In the genomic region with DNA sequence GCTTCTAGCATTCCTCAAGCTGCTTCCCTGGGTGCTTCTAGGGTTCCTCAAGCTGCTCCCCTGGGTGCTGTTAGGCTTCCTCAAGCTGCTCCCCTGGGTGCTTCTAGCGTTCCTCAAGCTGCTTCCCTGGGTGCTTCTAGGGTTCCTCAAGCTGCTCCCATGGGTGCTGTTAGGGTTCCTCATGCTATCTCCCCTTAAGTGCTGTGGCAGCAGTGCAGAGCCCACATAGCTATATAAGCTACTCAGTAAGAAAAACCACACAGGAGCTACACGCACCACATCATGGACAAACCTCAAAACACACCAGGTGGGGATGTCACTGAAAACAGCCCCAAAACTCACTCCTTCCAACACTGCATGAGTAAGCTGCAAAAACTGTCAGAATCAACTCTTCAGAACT, we compare ENCODE assay signal across 15 cellular contexts. TPM values are rescaled to one million over a fixed set of nuclear protein-coding genes. Genes with fewer than 3 reads are reported as not detected.
DNase-seq lines count a peak whose midpoint lies in the region; ATAC-seq and TF ChIP-seq lines count a peak whose summit lies in the region.
"Had no signal": no experiment of that assay in that cellular context is flagged by ENCODE, and none has a peak within 500 bp of the region (broad histone marks: within the 10 kb centered on the region; RNA-seq: fewer than 3 reads in every experiment).

No MANE protein-coding gene starts in this region.

- H3K4me3 Mint-ChIP-seq in activated CD4-positive, alpha-beta T cell treated with anti-CD3 and anti-CD28 coated beads, Interleukin-2, amount 10 ng/mL, durations not matched to agents 7 days and 5 days: no peak overlapping the region
- H3K4me3 Mint-ChIP-seq in CD8-positive, alpha-beta memory T cell: peak overlapping the region in 4 of 7 donors; percentile 3 to 56 (median 38)
- H3K4me3 Mint-ChIP-seq in activated CD8-positive, alpha-beta T cell treated with anti-CD3 and anti-CD28 coated beads for 36 hours: no peak overlapping the region
- peak overlapping the region; percentile 18 to 73 (median 60) for H3K4me3 Mint-ChIP-seq in naive thymus-derived CD4-positive, alpha-beta T cell
- H3K4me3 Mint-ChIP-seq: mesothelial cell of epicardium had no signal

- no peaks in the 10 kb centered on the region for H3K27me3 Mint-ChIP-seq in activated CD4-positive, alpha-beta T cell treated with anti-CD3 and anti-CD28 coated beads, Interleukin-2, amount 10 ng/mL, durations not matched to agents 7 days and 5 days
- H3K27me3 Mint-ChIP-seq in CD8-positive, alpha-beta memory T cell: no peaks in the 10 kb centered on the region
- no peaks in the 10 kb centered on the region for H3K27me3 Mint-ChIP-seq in activated CD8-positive, alpha-beta T cell treated with anti-CD3 and anti-CD28 coated beads for 36 hours
- no peaks in the 10 kb centered on the region for H3K27me3 Mint-ChIP-seq in naive thymus-derived CD4-positive, alpha-beta T cell

- H3K4me3 ChIP-seq in CD8-positive, alpha-beta memory T cell (ENCODE audit: low read length): no peak overlapping the region
- no peak overlapping the region for H3K4me3 ChIP-seq in naive thymus-derived CD4-positive, alpha-beta T cell (ENCODE audit: low read length)
- H3K4me3 ChIP-seq: vagina had no signal

- peak; percentile 64 for ATAC-seq in activated CD8-positive, alpha-beta T cell treated with anti-CD3 and anti-CD28 coated beads for 36 hours
- no peak for ATAC-seq in naive thymus-derived CD4-positive, alpha-beta T cell
- ATAC-seq in HG03045 (IDR thresholded peaks at IDR 0.05; ENCODE audit: unreplicated experiment) (no peak), GM21423 (IDR thresholded peaks at IDR 0.05; ENCODE audit: unreplicated experiment) (no peak)
- ATAC-seq: right cardiac atrium had no signal

- intact Hi-C loops in activated CD8-positive, alpha-beta T cell treated with anti-CD3 and anti-CD28 coated beads for 36 hours (cut with micrococcal nuclease): no loop called here
- intact Hi-C loops in naive thymus-derived CD4-positive, alpha-beta T cell (cut with micrococcal nuclease): loop anchor here in 1 of 2 donors (2.0 kb wide), 1 partner anchor 30 kb away; no protein-coding TSS in a partner anchor

- no peak for TF ChIP-seq CTCF in activated CD8-positive, alpha-beta T cell treated with anti-CD3 and anti-CD28 coated beads for 36 hours (IDR thresholded peaks at IDR 0.05)

- no peaks in the 10 kb centered on the region for H3K36me3 ChIP-seq in CD8-positive, alpha-beta memory T cell (ENCODE audit: insufficient read depth, low read length)
- no peaks in the 10 kb centered on the region for H3K36me3 ChIP-seq in naive thymus-derived CD4-positive, alpha-beta T cell (ENCODE audit: control insufficient read depth in 2 of 3, insufficient read depth in 3 of 3, low read length in 3 of 3)
- H3K36me3 ChIP-seq: vagina had no signal

- DNase-seq in activated CD4-positive, alpha-beta T cell treated with anti-CD3 and anti-CD28 coated beads, Interleukin-2, amount 10 ng/mL, durations not matched to agents 7 days and 5 days: peak; percentile 69
- DNase-seq in activated CD4-positive, alpha-beta T cell treated with anti-CD3 and anti-CD28 coated beads for 48 hours: no peak
- peak in 1 of 5 donors; percentile 64 for DNase-seq in CD8-positive, alpha-beta memory T cell
- peak; percentile 41 for DNase-seq in activated CD8-positive, alpha-beta T cell treated with anti-CD3 and anti-CD28 coated beads for 36 hours
- peak in 4 of 9 donors; percentile 31 to 48 (median 41) for DNase-seq in naive thymus-derived CD4-positive, alpha-beta T cell
- no peak for DNase-seq in AG08395 (ENCODE audit: low spot score)
- DNase-seq: NCI-H1930, NCI-H446, occipital lobe, right cardiac atrium had no signal

- H3K27ac Mint-ChIP-seq in activated CD4-positive, alpha-beta T cell treated with anti-CD3 and anti-CD28 coated beads, Interleukin-2, amount 10 ng/mL, durations not matched to agents 7 days and 5 days: peak overlapping the region; percentile 76
- H3K27ac Mint-ChIP-seq in CD8-positive, alpha-beta memory T cell: peak overlapping the region in 6 of 8 donors; percentile 1 to 69 (median 18)
- peak overlapping the region; percentile 21 for H3K27ac Mint-ChIP-seq in activated CD8-positive, alpha-beta T cell treated with anti-CD3 and anti-CD28 coated beads for 36 hours
- peak overlapping the region in 7 of 9 donors; percentile 11 to 81 (median 72) for H3K27ac Mint-ChIP-seq in naive thymus-derived CD4-positive, alpha-beta T cell
- H3K27ac Mint-ChIP-seq: mesothelial cell of epicardium had no signal

- no peaks in the 10 kb centered on the region for H3K9me3 Mint-ChIP-seq in activated CD4-positive, alpha-beta T cell treated with anti-CD3 and anti-CD28 coated beads, Interleukin-2, amount 10 ng/mL, durations not matched to agents 7 days and 5 days
- H3K9me3 Mint-ChIP-seq in CD8-positive, alpha-beta memory T cell: no peaks in the 10 kb centered on the region
- no peaks in the 10 kb centered on the region for H3K9me3 Mint-ChIP-seq in activated CD8-positive, alpha-beta T cell treated with anti-CD3 and anti-CD28 coated beads for 36 hours
- peaks cover 0 to 4% (median 0%) of the 10 kb centered on the region in 11 donors for H3K9me3 Mint-ChIP-seq in naive thymus-derived CD4-positive, alpha-beta T cell

- H3K4me1 Mint-ChIP-seq in activated CD4-positive, alpha-beta T cell treated with anti-CD3 and anti-CD28 coated beads, Interleukin-2, amount 10 ng/mL, durations not matched to agents 7 days and 5 days: peaks cover 76% of the 10 kb centered on the region
- H3K4me1 Mint-ChIP-seq in CD8-positive, alpha-beta memory T cell: peaks cover 66 to 84% (median 81%) of the 10 kb centered on the region in 3 donors
- peaks cover 72% of the 10 kb centered on the region for H3K4me1 Mint-ChIP-seq in activated CD8-positive, alpha-beta T cell treated with anti-CD3 and anti-CD28 coated beads for 36 hours (ENCODE audit: low read depth)
- peaks cover 44 to 87% (median 67%) of the 10 kb centered on the region in 7 donors for H3K4me1 Mint-ChIP-seq in naive thymus-derived CD4-positive, alpha-beta T cell

- H3K27me3 ChIP-seq in CD8-positive, alpha-beta memory T cell (ENCODE audit: insufficient read depth, low read length, poor library complexity, severe bottlenecking): no peaks in the 10 kb centered on the region
- H3K27me3 ChIP-seq in naive thymus-derived CD4-positive, alpha-beta T cell (ENCODE audit: control insufficient read depth in 2 of 2, insufficient read depth in 2 of 2, low read length in 2 of 2): no peaks in the 10 kb centered on the region
- H3K27me3 ChIP-seq: vagina had no signal

- POLR2A ChIA-PET in activated CD4-positive, alpha-beta T cell treated with anti-CD3 and anti-CD28 coated beads, Interleukin-2, amount 10 ng/mL, durations not matched to agents 7 days and 5 days (lab: Charles Lee): no interaction called here
- POLR2A ChIA-PET in CD8-positive, alpha-beta memory T cell (lab: Charles Lee): interaction anchor here (1.2 kb wide), 1 partner anchor 29 kb away, joined by 6 read pairs; no protein-coding TSS in a partner anchor
- POLR2A ChIA-PET in activated CD8-positive, alpha-beta T cell treated with anti-CD3 and anti-CD28 coated beads for 36 hours (lab: Charles Lee): interaction anchor here (0.9 to 1.7 kb wide), 4 partner anchors 8 to 28 kb away, joined by 3 read pairs; no protein-coding TSS in a partner anchor
- POLR2A ChIA-PET in naive thymus-derived CD4-positive, alpha-beta T cell (lab: Charles Lee): interaction anchor here (0.6 to 1.3 kb wide), 5 partner anchors 12 to 91 kb away, joined by 3 to 4 read pairs (median 3); no protein-coding TSS in a partner anchor

- H3K9me3 ChIP-seq in CD8-positive, alpha-beta memory T cell (ENCODE audit: low read length): no peaks in the 10 kb centered on the region
- no peaks in the 10 kb centered on the region for H3K9me3 ChIP-seq in naive thymus-derived CD4-positive, alpha-beta T cell (ENCODE audit: control insufficient read depth in 2 of 3, low read length in 3 of 3)
- H3K9me3 ChIP-seq: vagina had no signal

- H3K4me1 ChIP-seq in CD8-positive, alpha-beta memory T cell (ENCODE audit: insufficient read depth, low read length): peaks cover 73% of the 10 kb centered on the region
- peaks cover 56 to 63% of the 10 kb centered on the region in 2 donors for H3K4me1 ChIP-seq in naive thymus-derived CD4-positive, alpha-beta T cell (ENCODE audit: control insufficient read depth in 2 of 2, insufficient read depth in 2 of 2, low read length in 2 of 2)

- peaks cover 18% of the 10 kb centered on the region for H3K36me3 Mint-ChIP-seq in activated CD4-positive, alpha-beta T cell treated with anti-CD3 and anti-CD28 coated beads, Interleukin-2, amount 10 ng/mL, durations not matched to agents 7 days and 5 days (ENCODE audit: low read depth)
- H3K36me3 Mint-ChIP-seq in CD8-positive, alpha-beta memory T cell: peaks cover 0 to 17% (median 2%) of the 10 kb centered on the region in 3 donors
- H3K36me3 Mint-ChIP-seq in activated CD8-positive, alpha-beta T cell treated with anti-CD3 and anti-CD28 coated beads for 36 hours (ENCODE audit: low read depth): peaks cover 19% of the 10 kb centered on the region
- peaks cover 0 to 12% (median 11%) of the 10 kb centered on the region in 5 donors for H3K36me3 Mint-ChIP-seq in naive thymus-derived CD4-positive, alpha-beta T cell

- H3K27ac ChIP-seq in CD8-positive, alpha-beta memory T cell (ENCODE audit: low read depth, low read length): no peak overlapping the region
- no peak overlapping the region for H3K27ac ChIP-seq in naive thymus-derived CD4-positive, alpha-beta T cell (ENCODE audit: low read depth, low read length)
- H3K27ac ChIP-seq: vagina, VCaP had no signal

- CTCF ChIA-PET in activated CD4-positive, alpha-beta T cell treated with anti-CD3 and anti-CD28 coated beads, Interleukin-2, amount 10 ng/mL, durations not matched to agents 7 days and 5 days (lab: Charles Lee): interaction anchor here (0.6 to 1.2 kb wide), 6 partner anchors 29 to 1024 kb away, joined by 3 to 4 read pairs (median 3); no protein-coding TSS in a partner anchor
- CTCF ChIA-PET in CD8-positive, alpha-beta memory T cell (lab: Charles Lee): interaction anchor here (1.0 to 1.9 kb wide), 3 partner anchors 17 to 33 kb away, joined by 3 to 8 read pairs (median 6); no protein-coding TSS in a partner anchor
- CTCF ChIA-PET in activated CD8-positive, alpha-beta T cell treated with anti-CD3 and anti-CD28 coated beads for 36 hours (lab: Charles Lee): interaction anchor here (0.8 to 1.3 kb wide), 3 partner anchors 8 to 15 kb away, joined by 3 read pairs; no protein-coding TSS in a partner anchor
- CTCF ChIA-PET in naive thymus-derived CD4-positive, alpha-beta T cell (lab: Charles Lee): interaction anchor here (0.7 to 1.2 kb wide), 3 partner anchors 24 to 126 kb away, joined by 3 read pairs; no protein-coding TSS in a partner anchor

RNA-seq across cellular contexts. Expression of gene ANKRD11, which starts 35.2 kb away (rescaled TPM):
- 100 to 1,000 TPM; 158 to 178 TPM for total RNA-seq in activated CD4-positive, alpha-beta T cell treated with anti-CD3 and anti-CD28 coated beads, Interleukin-2, amount 10 ng/mL, durations not matched to agents 7 days and 5 days
- total RNA-seq in CD8-positive, alpha-beta memory T cell: 100 to 1,000 TPM; 130 to 150 TPM
- 39.8 TPM for polyA plus RNA-seq in CD8-positive, alpha-beta memory T cell
- 100 to 1,000 TPM; 145 to 147 TPM for total RNA-seq in activated CD8-positive, alpha-beta T cell treated with anti-CD3 and anti-CD28 coated beads for 36 hours
- 100 to 1,000 TPM; 178 to 254 (median 240) TPM for total RNA-seq in naive thymus-derived CD4-positive, alpha-beta T cell
- polyA plus RNA-seq in naive thymus-derived CD4-positive, alpha-beta T cell: 10 to 100 TPM in 1 of 2 donors, 1 to 10 TPM in 1; 8.7 to 28.4 TPM

RNA-seq across cellular contexts. Expression of gene SPG7, which starts 53.0 kb away (rescaled TPM):
- total RNA-seq in activated CD4-positive, alpha-beta T cell treated with anti-CD3 and anti-CD28 coated beads, Interleukin-2, amount 10 ng/mL, durations not matched to agents 7 days and 5 days: 100 to 1,000 TPM in 1 of 2 experiments, 10 to 100 TPM in 1; 88.3 to 101 TPM
- 10 to 100 TPM; 77.4 to 79.5 TPM for total RNA-seq in CD8-positive, alpha-beta memory T cell
- 48.2 TPM for polyA plus RNA-seq in CD8-positive, alpha-beta memory T cell
- 10 to 100 TPM; 78.6 to 79.8 TPM for total RNA-seq in activated CD8-positive, alpha-beta T cell treated with anti-CD3 and anti-CD28 coated beads for 36 hours
- 100 to 1,000 TPM; 129 to 181 (median 170) TPM for total RNA-seq in naive thymus-derived CD4-positive, alpha-beta T cell
- 10 to 100 TPM; 48.6 to 56.6 TPM for polyA plus RNA-seq in naive thymus-derived CD4-positive, alpha-beta T cell

Comparison
In these comparisons a context has a peak if more than half of its experiments do, and no peak if none do; other contexts are left out.
1. DNase-seq: peak in activated CD4-positive, alpha-beta T cell treated with anti-CD3 and anti-CD28 coated beads, Interleukin-2, amount 10 ng/mL, durations not matched to agents 7 days and 5 days (single experiment) and activated CD8-positive, alpha-beta T cell treated with anti-CD3 and anti-CD28 coated beads for 36 hours (single experiment); none in activated CD4-positive, alpha-beta T cell treated with anti-CD3 and anti-CD28 coated beads for 48 hours (single experiment) and AG08395 (single experiment).
2. H3K27ac Mint-ChIP-seq: peak in every context shown above with its lines; median percentile 76 in activated CD4-positive, alpha-beta T cell treated with anti-CD3 and anti-CD28 coated beads, Interleukin-2, amount 10 ng/mL, durations not matched to agents 7 days and 5 days; 72 in naive thymus-derived CD4-positive, alpha-beta T cell; 21 in activated CD8-positive, alpha-beta T cell treated with anti-CD3 and anti-CD28 coated beads for 36 hours; 18 in CD8-positive, alpha-beta memory T cell.
3. H3K4me3 Mint-ChIP-seq: peak in CD8-positive, alpha-beta memory T cell (4 of 7) and naive thymus-derived CD4-positive, alpha-beta T cell (10 of 10); none in activated CD4-positive, alpha-beta T cell treated with anti-CD3 and anti-CD28 coated beads, Interleukin-2, amount 10 ng/mL, durations not matched to agents 7 days and 5 days (single experiment) and activated CD8-positive, alpha-beta T cell treated with anti-CD3 and anti-CD28 coated beads for 36 hours (single experiment).